ENCODE assay signal across 18 cellular contexts in the genomic region with DNA sequence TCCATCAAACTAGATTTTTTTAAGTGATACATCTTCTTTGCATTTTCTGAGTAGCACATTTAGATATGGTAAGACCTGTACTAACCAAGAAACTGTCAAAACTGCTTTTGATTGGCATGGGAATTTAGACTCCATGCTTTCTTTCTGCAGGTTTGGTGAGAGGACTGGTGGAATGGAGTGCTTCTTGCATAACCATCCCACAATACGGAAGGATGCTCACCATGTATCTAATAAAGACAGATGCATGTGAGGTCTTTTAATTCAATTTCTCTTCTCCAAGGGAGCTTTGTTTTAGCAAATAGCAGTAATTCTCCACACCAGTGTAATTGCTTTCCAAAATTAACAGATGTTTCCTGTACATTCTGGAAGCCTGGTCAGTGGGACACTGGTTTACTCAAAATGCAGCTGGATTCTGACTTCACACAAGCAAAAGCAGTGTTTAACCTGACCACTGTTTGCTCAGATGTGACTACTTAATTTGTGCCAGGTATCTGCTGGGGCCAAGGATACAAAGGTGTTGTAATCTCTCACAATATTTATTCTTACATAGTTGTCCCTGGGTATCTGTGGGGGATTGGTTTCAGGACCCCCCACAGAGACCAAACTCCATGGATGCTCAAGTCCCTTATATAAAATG.
"Had no signal": no experiment of that assay in that cellular context is flagged by ENCODE, and none has a peak within 500 bp of the region (broad histone marks: within the 10 kb centered on the region; RNA-seq: fewer than 3 reads in every experiment).

No MANE protein-coding gene starts in this region.

- H3K9me3 ChIP-seq: body of pancreas, spleen, thoracic aorta had no signal

- H3K4me1 ChIP-seq: body of pancreas, spleen had no signal

- H3K4me3 ChIP-seq: body of pancreas, cardiac muscle cell, spleen, thoracic aorta had no signal

- ATAC-seq: body of pancreas; esophagus mucosa; naive thymus-derived CD4-positive, alpha-beta T cell; T-cell had no signal

- DNase-seq: activated CD4-positive, alpha-beta T cell treated with anti-CD3 and anti-CD28 coated beads, Interleukin-2, amount 50 U/mL, for 1 hour; activated CD4-positive, CD25-positive, alpha-beta regulatory T cell treated with anti-CD3 and anti-CD28 coated beads, Interleukin-2, amount 50 U/mL, for 72 hours; activated gamma-delta T cell treated with Interleukin-2 at 50 U/mL for 16 hours; activated T-cell treated with anti-CD3 and anti-CD28 coated beads, Interleukin-2, amount 50 U/mL, for 1 hour; anterior cingulate cortex; body of pancreas; effector memory CD4-positive, alpha-beta T cell; foreskin melanocyte; hippocampal formation; naive thymus-derived CD4-positive, alpha-beta T cell; spleen; stimulated activated CD4-positive, alpha-beta T cell treated with anti-CD3 and anti-CD28 coated beads, Interleukin-4, amount 100 ng/mL, for 24 hours; stimulated activated naive CD4-positive, alpha-beta T cell treated with Interleukin-2 at 50 U/mL for 16 hours; T-cell had no signal

- H3K36me3 ChIP-seq: cardiac muscle cell, spleen, thoracic aorta had no signal

- H3K27me3 ChIP-seq: body of pancreas, cardiac muscle cell, spleen had no signal

- H3K27ac ChIP-seq: body of pancreas, cardiac muscle cell, spleen, thoracic aorta, VCaP had no signal
